In genomic region chr3:42830437-42831320, GRCh38 we compare ENCODE assay signal across 8 cellular contexts. TPM values are rescaled to one million over a fixed set of nuclear protein-coding genes. Genes with fewer than 3 reads are reported as not detected.
A peak's percentile ranks its signal among the peaks of the same experiment; 100 is the strongest.
DNase-seq lines count a peak whose midpoint lies in the region; ATAC-seq and TF ChIP-seq lines count a peak whose summit lies in the region.

No MANE protein-coding gene starts in this region.

- no peak for TF ChIP-seq EP300 in suprapubic skin (IDR thresholded peaks at IDR 0.05)

- no peaks in the 10 kb centered on the region for H3K36me3 ChIP-seq in heart left ventricle
- no peaks in the 10 kb centered on the region for H3K36me3 ChIP-seq in PC-3 (ENCODE audit: low read depth, low read length)
- H3K36me3 ChIP-seq in suprapubic skin, result no peaks in the 10 kb centered on the region

- no peak overlapping the region for H3K27ac ChIP-seq in heart left ventricle
- peak overlapping the region; percentile 100 for H3K27ac ChIP-seq in PC-3 (ENCODE audit: low read length)
- H3K27ac ChIP-seq in suprapubic skin, result no peak overlapping the region

- H4K20me1 ChIP-seq in PC-3 (ENCODE audit: low read length), result no peaks in the 10 kb centered on the region

- H3K9me3 Mint-ChIP-seq in naive thymus-derived CD8-positive, alpha-beta T cell, result no peaks in the 10 kb centered on the region

- intact Hi-C loops in heart left ventricle (cut with DNase I), result loop anchor here in 9 of 10 donors (1.0 to 5.0 kb wide), 5 partner anchors 50 to 52 kb away; no protein-coding TSS in a partner anchor
- intact Hi-C loops in Right ventricle myocardium inferior (cut with DNase I), result loop anchor here (1.0 kb wide), 1 partner anchor 51 kb away; no protein-coding TSS in a partner anchor
- intact Hi-C loops in PC-3 (cut with micrococcal nuclease), result loop anchor here (1.0 kb wide), 3 partner anchors 49 to 86 kb away; no protein-coding TSS in a partner anchor

- 41 to 49% (median 44%) methylated on average over 7 of the region's 7 CpGs for WGBS in heart left ventricle, 4 donors
- 50% methylated on average over 7 of the region's 7 CpGs for WGBS in suprapubic skin

- no peak overlapping the region for H2AFZ ChIP-seq in PC-3 (ENCODE audit: low read length)

- H3K27me3 ChIP-seq in heart left ventricle (no peaks in the 10 kb centered on the region), PC-3 (ENCODE audit: low read length) (no peaks in the 10 kb centered on the region), suprapubic skin (no peaks in the 10 kb centered on the region)

- ATAC-seq in heart left ventricle, result peak; percentile 29 to 63 (median 48)
- no peak for ATAC-seq in Right ventricle myocardium inferior
- ATAC-seq in PC-3, result no peak
- no peak for ATAC-seq in HG03095 (IDR thresholded peaks at IDR 0.05; ENCODE audit: unreplicated experiment)
- ATAC-seq in naive thymus-derived CD8-positive, alpha-beta T cell, result no peak

- peaks cover 4 to 27% (median 10%) of the 10 kb centered on the region in 5 donors for H3K27me3 Mint-ChIP-seq in naive thymus-derived CD8-positive, alpha-beta T cell

- H3K27ac Mint-ChIP-seq in naive thymus-derived CD8-positive, alpha-beta T cell, result no peak overlapping the region

- no TSS peak for BruUV-seq in PC-3 (replicated peaks; lab: Mats Ljungman, UMichigan)

- peak in 10 of 12 donors; percentile 15 to 53 (median 42) for TF ChIP-seq CTCF in heart left ventricle (IDR thresholded peaks at IDR 0.05)
- TF ChIP-seq CTCF in PC-3 (conservative IDR thresholded peaks at IDR 0.05; ENCODE audit: low read depth, low read length), result peak; percentile 93
- TF ChIP-seq CTCF in suprapubic skin (IDR thresholded peaks at IDR 0.05), result peak; percentile 24 to 50

- DNase-seq in heart left ventricle, result no peak
- no peak for DNase-seq in Right ventricle myocardium inferior (ENCODE audit: missing footprints)
- DNase-seq in PC-3, result peak; percentile 77
- peak; percentile 52 for DNase-seq in fibroblast of peridontal ligament (ENCODE audit: extremely low read depth)
- no peak for DNase-seq in suprapubic skin (ENCODE audit: low spot score in 2 of 2)
- no peak for DNase-seq in naive thymus-derived CD8-positive, alpha-beta T cell
- no peak for DNase-seq in amygdala (lab: John Stamatoyannopoulos, UW)

- H3K79me2 ChIP-seq in PC-3 (ENCODE audit: low read length), result no peaks in the 10 kb centered on the region

- TF ChIP-seq POLR2A in heart left ventricle (IDR thresholded peaks at IDR 0.05) (no peak), suprapubic skin (IDR thresholded peaks at IDR 0.05) (no peak)

- POLR2A ChIA-PET in PC-3 (lab: Charles Lee; ENCODE audit: unreplicated experiment), result interaction anchor here (0.5 to 1.0 kb wide), 3 partner anchors 11 to 166 kb away, joined by 3 to 6 read pairs (median 4); no protein-coding TSS in a partner anchor
- POLR2A ChIA-PET in naive thymus-derived CD8-positive, alpha-beta T cell (lab: Charles Lee), result no interaction called here

- H3K4me1 ChIP-seq in heart left ventricle (peaks cover 0 to 8% (median 0%) of the 10 kb centered on the region in 12 donors), PC-3 (ENCODE audit: insufficient read depth, low read length) (peaks cover 49% of the 10 kb centered on the region), suprapubic skin (peaks cover 5% of the 10 kb centered on the region)

- peaks cover 2 to 7% (median 5%) of the 10 kb centered on the region in 4 donors for H3K4me1 Mint-ChIP-seq in naive thymus-derived CD8-positive, alpha-beta T cell

- peak overlapping the region; percentile 79 for H3K9ac ChIP-seq in PC-3 (ENCODE audit: low read length)

- H3K4me2 ChIP-seq in PC-3 (ENCODE audit: low read length), result peak overlapping the region; percentile 2; the same call in 1 of the 2 replicates

- CTCF ChIA-PET in PC-3 (lab: Charles Lee), result interaction anchor here (0.5 to 2.0 kb wide), 9 partner anchors 9 to 581 kb away, joined by 4 to 20 read pairs (median 6); no protein-coding TSS in a partner anchor

- peak overlapping the region in 1 of 10 donors; percentile 41 for H3K4me3 Mint-ChIP-seq in naive thymus-derived CD8-positive, alpha-beta T cell

- H3K36me3 Mint-ChIP-seq in naive thymus-derived CD8-positive, alpha-beta T cell, result peaks cover 0 to 3% (median 0%) of the 10 kb centered on the region in 3 donors

- H3K9me3 ChIP-seq in heart left ventricle (no peaks in the 10 kb centered on the region), PC-3 (ENCODE audit: low read length) (no peaks in the 10 kb centered on the region), suprapubic skin (no peaks in the 10 kb centered on the region)

- peaks cover 9% of the 10 kb centered on the region for H3F3A ChIP-seq in PC-3 (ENCODE audit: low read length, unreplicated experiment)

- H3K4me3 ChIP-seq in heart left ventricle (no peak overlapping the region), PC-3 (ENCODE audit: low read length) (no peak overlapping the region), suprapubic skin (no peak overlapping the region)

- no peaks in the 10 kb centered on the region for H3K9me2 ChIP-seq in PC-3 (replicated peaks; ENCODE audit: low read length)

RNA-seq across cellular contexts. Expression of gene ACKR2, which starts 21.4 kb away (rescaled TPM):
- 1 to 10 TPM in 4 of 9 donors, under 1 TPM in 5; 0.42 to 3.1 (median 0.67) TPM for total RNA-seq in heart left ventricle
- under 1 TPM; 0.22 to 0.57 TPM for polyA plus RNA-seq in heart left ventricle
- 0.89 TPM for total RNA-seq in Right ventricle myocardium inferior
- 1.3 and 3.9 TPM in 2 replicates for total RNA-seq in PC-3 (2014; rRNA removed)
- 1 to 10 TPM; 1.2 to 6.6 (median 3.4) TPM for total RNA-seq in suprapubic skin
- total RNA-seq in naive thymus-derived CD8-positive, alpha-beta T cell, result under 1 TPM; 0.39 to 0.85 TPM
- polyA plus RNA-seq in naive thymus-derived CD8-positive, alpha-beta T cell, result under 1 TPM in 2 of 3 donors, not detected in 1; 0.22 to 0.51 TPM

RNA-seq across cellular contexts. Expression of gene HIGD1A, which starts 26.4 kb away (rescaled TPM):
- total RNA-seq in heart left ventricle (100 to 1,000 TPM; 170 to 353 (median 313) TPM), Right ventricle myocardium inferior (335 TPM), PC-3 (2014; rRNA removed) (118 and 154 TPM in 2 replicates), suprapubic skin (10 to 100 TPM; 46.8 to 91.9 (median 81.4) TPM)
- 100 to 1,000 TPM; 291 to 497 TPM for polyA plus RNA-seq in heart left ventricle
- 10 to 100 TPM; 23.0 to 26.5 TPM for total RNA-seq in naive thymus-derived CD8-positive, alpha-beta T cell
- polyA plus RNA-seq in naive thymus-derived CD8-positive, alpha-beta T cell, result 10 to 100 TPM; 70.8 to 88.3 (median 80.7) TPM

RNA-seq across cellular contexts. Expression of gene CYP8B1, which starts 45.0 kb away (rescaled TPM):
- total RNA-seq in heart left ventricle (under 1 TPM in 1 of 9 donors, not detected in 8; 0.14 TPM), Right ventricle myocardium inferior (not detected), PC-3 (2014; rRNA removed) (not detected in 2 replicates), suprapubic skin (not detected)
- polyA plus RNA-seq in heart left ventricle, result not detected
- not detected for total RNA-seq in naive thymus-derived CD8-positive, alpha-beta T cell
- polyA plus RNA-seq in naive thymus-derived CD8-positive, alpha-beta T cell, result not detected

RNA-seq across cellular contexts. Expression of gene CCDC13, which starts 57.6 kb away (rescaled TPM):
- total RNA-seq in heart left ventricle, result 1 to 10 TPM in 1 of 9 donors, under 1 TPM in 7, not detected in 1; 0.44 to 1.4 (median 0.83) TPM
- polyA plus RNA-seq in heart left ventricle, result 1 to 10 TPM in 1 of 2 donors, under 1 TPM in 1; 0.53 to 1.1 TPM
- total RNA-seq in Right ventricle myocardium inferior, result 0.41 TPM
- 0.47 TPM in 1 of 2 replicates, not detected in the other for total RNA-seq in PC-3 (2014; rRNA removed)
- total RNA-seq in suprapubic skin, result under 1 TPM in 1 of 4 donors, not detected in 3; 0.89 TPM
- total RNA-seq in naive thymus-derived CD8-positive, alpha-beta T cell, result under 1 TPM; 0.73 to 0.88 TPM
- not detected for polyA plus RNA-seq in naive thymus-derived CD8-positive, alpha-beta T cell

Comparison
In these comparisons a context has a peak if more than half of its experiments do, and no peak if none do; other contexts are left out.
1. ATAC-seq: peak in heart left ventricle (4 of 4); none in Right ventricle myocardium inferior (single experiment), PC-3 (single experiment), HG03095 (single experiment) and naive thymus-derived CD8-positive, alpha-beta T cell (0 of 2).
2. DNase-seq: peak in PC-3 (single experiment) and fibroblast of peridontal ligament (single experiment); none in heart left ventricle (0 of 5), Right ventricle myocardium inferior (single experiment), suprapubic skin (0 of 2), naive thymus-derived CD8-positive, alpha-beta T cell (0 of 10) and amygdala (0 of 56).
3. CTCF ChIP-seq: peak in every context shown above with its lines; median percentile 93 in PC-3; 42 in heart left ventricle; 37 in suprapubic skin.